In the genomic region with DNA sequence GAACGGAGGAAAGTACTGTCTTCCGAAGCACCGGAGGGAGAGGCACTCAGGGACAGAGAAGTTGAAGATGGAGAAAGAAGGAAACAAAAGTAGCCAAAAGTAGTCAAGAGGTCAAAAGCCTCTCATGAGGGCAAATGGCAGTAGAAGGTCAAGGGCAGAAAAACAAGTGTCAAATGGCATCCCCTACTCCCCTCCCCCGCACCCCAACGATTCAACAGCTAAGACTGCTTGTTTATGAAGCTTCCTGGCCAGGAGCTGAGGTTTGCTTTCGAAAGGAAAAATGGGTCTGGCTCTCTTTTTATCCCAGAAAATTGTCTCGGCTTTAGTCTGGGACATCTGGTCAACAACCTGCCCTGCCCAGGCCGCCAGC, we compare ENCODE assay signal across 8 cellular contexts. TPM values are rescaled to one million over a fixed set of nuclear protein-coding genes. Genes with fewer than 3 reads are reported as not detected.
A peak's percentile ranks its signal among the peaks of the same experiment; 100 is the strongest.
DNase-seq lines count a peak whose midpoint lies in the region; ATAC-seq and TF ChIP-seq lines count a peak whose summit lies in the region.

No MANE protein-coding gene starts in this region.

- peak overlapping the region; percentile 83 for H3K4me3 Mint-ChIP-seq in natural killer cell

- H3K36me3 Mint-ChIP-seq in natural killer cell: peaks cover 9% of the 10 kb centered on the region

- ATAC-seq in natural killer cell (no peak), body of pancreas (no peak), GM18873 (IDR thresholded peaks at IDR 0.05; ENCODE audit: low FRiP score, unreplicated experiment) (no peak)

- H3K9me3 ChIP-seq in AG04450 (ENCODE audit: control insufficient read depth, insufficient read depth, low read length) (peaks cover 6% of the 10 kb centered on the region; the same call in 1 of the 2 replicates), HUES6 (ENCODE audit: control insufficient read depth, insufficient read depth, low read depth, low read length) (no peaks in the 10 kb centered on the region), colonic mucosa (no peaks in the 10 kb centered on the region), body of pancreas (no peaks in the 10 kb centered on the region)

- CTCF ChIA-PET in AG04450 (lab: Charles Lee): interaction anchor here (0.6 kb wide), 1 partner anchor 173 kb away, joined by 5 read pairs; no protein-coding TSS in a partner anchor

- 50 to 58% methylated on average over 8 of the region's 8 CpGs for WGBS in body of pancreas, 2 donors

- peaks cover 44 to 51% of the 10 kb centered on the region in 2 donors for H3K27me3 Mint-ChIP-seq in natural killer cell (ENCODE audit: low read depth in 2 of 2)

- H3K9me3 Mint-ChIP-seq in natural killer cell: no peaks in the 10 kb centered on the region

- DNase-seq in AG04450 (ENCODE audit: low read depth, low spot score) (no peak), colonic mucosa (no peak), natural killer cell (no peak), body of pancreas (no peak), 8988T (no peak), kidney tubule cell (ENCODE audit: low spot score) (no peak)

- intact Hi-C loops in colonic mucosa (cut with DNase I) (no loop called here), natural killer cell (cut with micrococcal nuclease) (no loop called here), body of pancreas (cut with DNase I) (no loop called here)

- POLR2A ChIA-PET in AG04450 (lab: Yijun Ruan, JAX): no interaction called here

- peaks cover 45% of the 10 kb centered on the region for H3K27me3 ChIP-seq in AG04450 (ENCODE audit: control insufficient read depth, insufficient read depth, low read length)
- peaks cover 61% of the 10 kb centered on the region for H3K27me3 ChIP-seq in HUES6 (ENCODE audit: control insufficient read depth, insufficient read depth, low read length)
- H3K27me3 ChIP-seq in colonic mucosa: peaks cover 52% of the 10 kb centered on the region
- H3K27me3 ChIP-seq in body of pancreas: peaks cover 0 to 34% of the 10 kb centered on the region in 2 donors

- no peak overlapping the region for H3K27ac ChIP-seq in AG04450 (ENCODE audit: low read depth, low read length)
- no peak overlapping the region for H3K27ac ChIP-seq in HUES6 (ENCODE audit: low read depth, low read length)
- H3K27ac ChIP-seq in colonic mucosa: no peak overlapping the region
- H3K27ac ChIP-seq in body of pancreas: no peak overlapping the region

- TF ChIP-seq CTCF in AG04450 (IDR thresholded peaks at IDR 0.05; ENCODE audit: low read depth, low read length): no peak
- TF ChIP-seq CTCF in colonic mucosa (IDR thresholded peaks at IDR 0.05): no peak
- no peak for TF ChIP-seq CTCF in natural killer cell (IDR thresholded peaks at IDR 0.05)
- TF ChIP-seq CTCF in body of pancreas (IDR thresholded peaks at IDR 0.05): no peak

- H3K9ac ChIP-seq in HUES6 (ENCODE audit: low read length): peak overlapping the region; percentile 50
- H3K9ac ChIP-seq in colonic mucosa (ENCODE audit: low read depth in 2 of 2, low read length in 2 of 2): no peak overlapping the region

- peaks cover 37 to 46% of the 10 kb centered on the region in 2 donors for H3K4me1 Mint-ChIP-seq in natural killer cell

- H3K36me3 ChIP-seq in HUES6 (ENCODE audit: control insufficient read depth, insufficient read depth, low read length) (0 out of 2 replicates have a peak, but pooled peaks cover 6% of the 10 kb centered on the region), colonic mucosa (no peaks in the 10 kb centered on the region), body of pancreas (replicated peaks in 1 of 2; ENCODE audit: insufficient read depth in 1 of 2, low read depth in 2 of 2) (no peaks in the 10 kb centered on the region)

- H3K4me1 ChIP-seq in HUES6 (ENCODE audit: control insufficient read depth, insufficient read depth, low read length) (peaks cover 56% of the 10 kb centered on the region), colonic mucosa (peaks cover 5% of the 10 kb centered on the region), body of pancreas (peaks cover 44% of the 10 kb centered on the region)

- H3K4me3 ChIP-seq in AG04450 (ENCODE audit: low read depth, low read length) (peak overlapping the region; percentile 57), HUES6 (ENCODE audit: low read depth, low read length) (peak overlapping the region; percentile 71), colonic mucosa (peak overlapping the region; percentile 45), body of pancreas (peak overlapping the region in 1 of 2 donors; percentile 26)

- no peak overlapping the region for H3K27ac Mint-ChIP-seq in natural killer cell

- TF ChIP-seq POLR2A in body of pancreas (IDR thresholded peaks at IDR 0.05): no peak

RNA-seq across cellular contexts. Expression of a gene that starts 2.1 kb away (rescaled TPM):
- not detected in 2 replicates for polyA plus RNA-seq in AG04450 (2011; rRNA removed)
- 0.04 TPM in 1 of 2 replicates, not detected in the other for polyA minus RNA-seq in AG04450 (2011; rRNA and poly(A)+ RNA removed)
- total RNA-seq in colonic mucosa (not detected), natural killer cell (not detected), body of pancreas (not detected)
